Comparison of ENCODE assay signal across 8 cellular contexts in the genomic region with DNA sequence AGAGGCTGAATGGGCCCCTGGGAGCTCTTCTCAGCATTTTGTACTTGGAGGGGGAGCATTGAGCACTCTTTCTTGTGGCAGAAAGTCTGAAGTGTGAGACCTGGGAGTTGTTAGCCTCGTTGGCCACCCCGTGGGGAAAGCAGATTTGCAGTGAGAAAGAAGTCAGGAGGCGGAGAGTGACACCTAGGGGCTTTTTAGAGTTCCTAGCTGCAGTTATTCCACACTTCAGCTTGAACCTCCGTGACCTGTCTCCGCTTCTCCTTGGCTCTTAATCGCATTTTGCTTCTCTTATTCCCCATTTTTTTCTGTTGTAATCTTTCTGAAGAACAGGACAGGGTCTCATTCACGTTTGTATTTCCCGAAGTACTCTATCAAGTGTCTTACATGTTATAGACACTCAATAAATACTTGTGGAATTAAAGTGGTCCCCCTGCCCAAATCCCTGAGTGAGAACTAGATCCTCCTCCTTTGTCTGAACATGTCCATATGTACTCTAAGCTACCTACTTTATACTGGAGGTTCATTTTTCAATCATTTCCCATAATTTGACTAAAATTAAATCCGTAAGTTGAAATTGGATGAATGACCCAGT. TPM values are rescaled to one million over a fixed set of nuclear protein-coding genes. Genes with fewer than 3 reads are reported as not detected.
DNase-seq lines count a peak whose midpoint lies in the region; ATAC-seq and TF ChIP-seq lines count a peak whose summit lies in the region.

No MANE protein-coding gene starts in this region.

- no peak overlapping the region for H3K27ac ChIP-seq in mesenchymal stem cell (ENCODE audit: low read length, poor library complexity, severe bottlenecking)

- H3K4me2 ChIP-seq in mesenchymal stem cell (ENCODE audit: low read length, poor library complexity, severe bottlenecking) = no peak overlapping the region

- H3K23ac ChIP-seq in mesenchymal stem cell (ENCODE audit: low read length in 2 of 2) = no peak overlapping the region

- H3K4me3 ChIP-seq in mesenchymal stem cell (ENCODE audit: insufficient read depth in 1 of 2, low read depth in 1 of 2, low read length in 2 of 2) = peak overlapping the region in 1 of 2 experiments; percentile 51

- H3K27me3 ChIP-seq in mesenchymal stem cell (ENCODE audit: control insufficient read depth in 1 of 2, insufficient read depth in 1 of 2, low read length in 2 of 2) = peaks cover 0 to 9% of the 10 kb centered on the region in 2 experiments

- DNase-seq in DMS 273 (lab: John Stamatoyannopoulos, UW; ENCODE audit: unreplicated experiment) (peak; percentile 80), NCI-H748 treated with DMSO at 0.1 percent for 48 hours (lab: John Stamatoyannopoulos, UW) (peak; percentile 56), mesenchymal stem cell (peak; percentile 83)
- DNase-seq in activated CD8-positive, alpha-beta T cell treated with anti-CD3 and anti-CD28 coated beads for 36 hours = peak; percentile 79
- DNase-seq in effector memory CD8-positive, alpha-beta T cell = peak; percentile 35 to 51 (median 43)
- peak; percentile 51 for DNase-seq in stimulated activated naive CD4-positive, alpha-beta T cell treated with Interleukin-2 at 50 U/mL for 16 hours (lab: John Stamatoyannopoulos, UW)

- POLR2A ChIA-PET in activated CD8-positive, alpha-beta T cell treated with anti-CD3 and anti-CD28 coated beads for 36 hours (lab: Charles Lee) = interaction anchor here (1.7 kb wide), 1 partner anchor 219 kb away, joined by 6 read pairs; no protein-coding TSS in a partner anchor

- no peak overlapping the region for H4K8ac ChIP-seq in mesenchymal stem cell (ENCODE audit: low read length)

- no peak overlapping the region for H3K14ac ChIP-seq in mesenchymal stem cell (ENCODE audit: low read length in 2 of 2)

- peak; percentile 87 for ATAC-seq in GM19455 (IDR thresholded peaks at IDR 0.05; ENCODE audit: unreplicated experiment)
- ATAC-seq in HG03460 (IDR thresholded peaks at IDR 0.05; ENCODE audit: unreplicated experiment) = peak; percentile 92
- peak; percentile 91 for ATAC-seq in activated CD8-positive, alpha-beta T cell treated with anti-CD3 and anti-CD28 coated beads for 36 hours
- peak; percentile 85 for ATAC-seq in effector memory CD8-positive, alpha-beta T cell (replicated peaks)

- no peak overlapping the region for H2BK15ac ChIP-seq in mesenchymal stem cell (ENCODE audit: low read depth, poor library complexity, severe bottlenecking)

- H3K4me3 Mint-ChIP-seq in activated CD8-positive, alpha-beta T cell treated with anti-CD3 and anti-CD28 coated beads for 36 hours = no peak overlapping the region
- no peak overlapping the region for H3K4me3 Mint-ChIP-seq in effector memory CD8-positive, alpha-beta T cell

- peak; percentile 67 for TF ChIP-seq CTCF in activated CD8-positive, alpha-beta T cell treated with anti-CD3 and anti-CD28 coated beads for 36 hours (IDR thresholded peaks at IDR 0.05)

- peaks cover 21% of the 10 kb centered on the region for H3K27me3 Mint-ChIP-seq in activated CD8-positive, alpha-beta T cell treated with anti-CD3 and anti-CD28 coated beads for 36 hours
- peaks cover 0 to 17% of the 10 kb centered on the region in 2 donors for H3K27me3 Mint-ChIP-seq in effector memory CD8-positive, alpha-beta T cell

- no peak overlapping the region for H2AFZ ChIP-seq in mesenchymal stem cell (ENCODE audit: low read depth, low read length)

- H3K27ac Mint-ChIP-seq in activated CD8-positive, alpha-beta T cell treated with anti-CD3 and anti-CD28 coated beads for 36 hours = peak overlapping the region; percentile 44
- peak overlapping the region; percentile 20 to 27 for H3K27ac Mint-ChIP-seq in effector memory CD8-positive, alpha-beta T cell

- H3K9me3 ChIP-seq in mesenchymal stem cell (ENCODE audit: control insufficient read depth, low read length) = no peaks in the 10 kb centered on the region

- H3K9me3 Mint-ChIP-seq in activated CD8-positive, alpha-beta T cell treated with anti-CD3 and anti-CD28 coated beads for 36 hours = no peaks in the 10 kb centered on the region
- no peaks in the 10 kb centered on the region for H3K9me3 Mint-ChIP-seq in effector memory CD8-positive, alpha-beta T cell

- H3K4ac ChIP-seq in mesenchymal stem cell (ENCODE audit: low read depth in 1 of 2, low read length in 2 of 2) = no peak overlapping the region

- H3K9ac ChIP-seq in mesenchymal stem cell (ENCODE audit: low read length) = peak overlapping the region; percentile 49

- H3K18ac ChIP-seq in mesenchymal stem cell (ENCODE audit: low read depth in 1 of 2, low read length in 2 of 2) = no peak overlapping the region

- no peaks in the 10 kb centered on the region for H3K36me3 ChIP-seq in mesenchymal stem cell (ENCODE audit: control insufficient read depth in 1 of 2, insufficient read depth in 2 of 2, low read depth in 1 of 2, low read length in 2 of 2)

- intact Hi-C loops in activated CD8-positive, alpha-beta T cell treated with anti-CD3 and anti-CD28 coated beads for 36 hours (cut with micrococcal nuclease) = loop anchor here (2.0 to 5.0 kb wide), 3 partner anchors 63 to 384 kb away; no protein-coding TSS in a partner anchor

- 17% methylated on average over 7 of the region's 9 CpGs for WGBS in mesenchymal stem cell

- peaks cover 3% of the 10 kb centered on the region for H3K4me1 ChIP-seq in mesenchymal stem cell (ENCODE audit: control insufficient read depth, insufficient read depth, low read depth, low read length)

- H2BK5ac ChIP-seq in mesenchymal stem cell (ENCODE audit: low read depth, low read length, poor library complexity, severe bottlenecking) = no peak overlapping the region

- peaks cover 36% of the 10 kb centered on the region for H3K4me1 Mint-ChIP-seq in activated CD8-positive, alpha-beta T cell treated with anti-CD3 and anti-CD28 coated beads for 36 hours (ENCODE audit: low read depth)
- peaks cover 10 to 21% of the 10 kb centered on the region in 2 donors for H3K4me1 Mint-ChIP-seq in effector memory CD8-positive, alpha-beta T cell (ENCODE audit: low read depth in 2 of 2)

- H3K36me3 Mint-ChIP-seq in activated CD8-positive, alpha-beta T cell treated with anti-CD3 and anti-CD28 coated beads for 36 hours (ENCODE audit: low read depth) = no peaks in the 10 kb centered on the region
- H3K36me3 Mint-ChIP-seq in effector memory CD8-positive, alpha-beta T cell (ENCODE audit: insufficient read depth) = no peaks in the 10 kb centered on the region

- CTCF ChIA-PET in activated CD8-positive, alpha-beta T cell treated with anti-CD3 and anti-CD28 coated beads for 36 hours (lab: Charles Lee) = interaction anchor here (0.6 to 7.8 kb wide), 71 partner anchors 9 to 411 kb away, joined by 3 to 200 read pairs (median 4); a partner anchor contains a TSS

- no peak overlapping the region for H2AK5ac ChIP-seq in mesenchymal stem cell (ENCODE audit: low read length, severe bottlenecking)

- no peak overlapping the region for H2BK120ac ChIP-seq in mesenchymal stem cell (ENCODE audit: low read depth, low read length)

- no peak overlapping the region for H4K91ac ChIP-seq in mesenchymal stem cell (ENCODE audit: low read length)

- no peak overlapping the region for H2BK12ac ChIP-seq in mesenchymal stem cell (ENCODE audit: low read length in 2 of 2)

- H3K79me1 ChIP-seq in mesenchymal stem cell (replicated peaks; ENCODE audit: low read length, poor library complexity, severe bottlenecking) = no peaks in the 10 kb centered on the region

RNA-seq across cellular contexts. Expression of a gene that starts 14.5 kb away (rescaled TPM):
- total RNA-seq in activated CD8-positive, alpha-beta T cell treated with anti-CD3 and anti-CD28 coated beads for 36 hours = not detected
- not detected for polyA plus RNA-seq in mesenchymal stem cell (2013, experiment 1 of 2)
- polyA plus RNA-seq in mesenchymal stem cell (2013, experiment 2 of 2) = not detected

RNA-seq across cellular contexts. Expression of a gene that starts 17.0 kb away (rescaled TPM):
- 1 to 10 TPM; 1.0 to 1.2 TPM for total RNA-seq in activated CD8-positive, alpha-beta T cell treated with anti-CD3 and anti-CD28 coated beads for 36 hours
- not detected for polyA plus RNA-seq in mesenchymal stem cell (2013, experiment 1 of 2)
- polyA plus RNA-seq in mesenchymal stem cell (2013, experiment 2 of 2) = not detected
